ENCODE assay signal across 8 cellular contexts in genomic region chr12:6563448-6564050, GRCh38. TPM values are rescaled to one million over a fixed set of nuclear protein-coding genes. Genes with fewer than 3 reads are reported as not detected.
A peak's percentile ranks its signal among the peaks of the same experiment; 100 is the strongest.
DNase-seq lines count a peak whose midpoint lies in the region; TF ChIP-seq lines count a peak whose summit lies in the region.

No MANE protein-coding gene starts in this region.

- no peak overlapping the region for H3K4me3 Mint-ChIP-seq in mesothelial cell of epicardium

- H3K36me3 ChIP-seq in MM.1S (replicated peaks; ENCODE audit: insufficient read depth, low read length): peaks cover 16% of the 10 kb centered on the region

- DNase-seq in GDM1 (lab: John Stamatoyannopoulos, UW): peak; percentile 17
- peak; percentile 28 for DNase-seq in MM.1S
- DNase-seq in activated CD4-positive, alpha-beta T cell treated with anti-CD3 and anti-CD28 coated beads for 1 hour: peak; percentile 47
- DNase-seq in cerebellar cortex (ENCODE audit: low spot score): peak; percentile 50
- DNase-seq in mesothelial cell of epicardium (ENCODE audit: low spot score in 2 of 2, unreplicated experiment in 2 of 2): peak in 1 of 2 experiments; percentile 66
- peak; percentile 68 for DNase-seq in superior temporal gyrus (ENCODE audit: extremely low spot score)
- no peak for DNase-seq in posterior vena cava (ENCODE audit: low spot score)
- no peak for DNase-seq in NCI-H446 treated with DMSO at 0.1 percent for 48 hours (lab: John Stamatoyannopoulos, UW)

- no peak overlapping the region for H3K27ac ChIP-seq in MM.1S (ENCODE audit: low read length)

- peaks cover 14% of the 10 kb centered on the region for H3K4me1 Mint-ChIP-seq in mesothelial cell of epicardium

- intact Hi-C loops in posterior vena cava (cut with DNase I): loop anchor here (5.0 to 10.0 kb wide), 2 partner anchors 34 to 81 kb away; partner anchors contain the start of gene ACRBP (in 1 of the 2)

- peak; percentile 85 for TF ChIP-seq CTCF in MM.1S (IDR thresholded peaks at IDR 0.05; ENCODE audit: low read length)
- TF ChIP-seq CTCF in mesothelial cell of epicardium (IDR thresholded peaks at IDR 0.05; ENCODE audit: unreplicated experiment): peak; percentile 85

- peaks cover 32% of the 10 kb centered on the region for H3K36me3 Mint-ChIP-seq in mesothelial cell of epicardium

- no peak overlapping the region for H3K9ac ChIP-seq in MM.1S (ENCODE audit: low read length)

- H3K9me2 ChIP-seq in MM.1S (replicated peaks; ENCODE audit: insufficient read depth, low read length): no peaks in the 10 kb centered on the region

- no peak overlapping the region for H3K4me3 ChIP-seq in MM.1S (ENCODE audit: low read length)

- H3K79me2 ChIP-seq in MM.1S (ENCODE audit: low read length): peaks cover 65% of the 10 kb centered on the region

- H4K20me1 ChIP-seq in MM.1S (ENCODE audit: insufficient read depth, low read length): no peaks in the 10 kb centered on the region

- no peaks in the 10 kb centered on the region for H3K9me3 Mint-ChIP-seq in mesothelial cell of epicardium

- H3K4me2 ChIP-seq in MM.1S (ENCODE audit: low read depth, low read length): no peak overlapping the region

- H2AFZ ChIP-seq in MM.1S (ENCODE audit: low read length): no peak overlapping the region

- H3K9me3 ChIP-seq in MM.1S (replicated peaks; ENCODE audit: insufficient read depth, low read length): no peaks in the 10 kb centered on the region

- H3K27me3 ChIP-seq in MM.1S (replicated peaks; ENCODE audit: insufficient read depth, low read length): no peaks in the 10 kb centered on the region

- no peaks in the 10 kb centered on the region for H3K27me3 Mint-ChIP-seq in mesothelial cell of epicardium (ENCODE audit: low read depth)

- no peak overlapping the region for H3K27ac Mint-ChIP-seq in mesothelial cell of epicardium

- no peaks in the 10 kb centered on the region for H3K4me1 ChIP-seq in MM.1S (ENCODE audit: low read length)

- peaks cover 6% of the 10 kb centered on the region for H3F3A ChIP-seq in MM.1S (ENCODE audit: insufficient read depth, low read length)

RNA-seq across cellular contexts. Expression of gene NOP2, which starts 4.5 kb away (rescaled TPM):
- 51.8 to 58.6 TPM (median 56.6 TPM) in 3 replicates for total RNA-seq in mesothelial cell of epicardium
- total RNA-seq in posterior vena cava: 10 to 100 TPM; 18.6 to 27.1 TPM

RNA-seq across cellular contexts. Expression of gene IFFO1, which starts 7.7 kb away (rescaled TPM):
- 14.8 to 16.1 TPM (median 14.8 TPM) in 3 replicates for total RNA-seq in mesothelial cell of epicardium
- total RNA-seq in posterior vena cava: 10 to 100 TPM; 26.4 to 33.0 TPM

RNA-seq across cellular contexts. Expression of gene GAPDH, which starts 29.2 kb away (rescaled TPM):
- total RNA-seq in mesothelial cell of epicardium: 2,078 to 2,104 TPM (median 2,089 TPM) in 3 replicates
- 1,000 to 10,000 TPM; 2,037 to 2,666 TPM for total RNA-seq in posterior vena cava

RNA-seq across cellular contexts. Expression of gene CHD4, which starts 43.6 kb away (rescaled TPM):
- total RNA-seq in mesothelial cell of epicardium: 332 to 358 TPM (median 332 TPM) in 3 replicates
- 100 to 1,000 TPM; 160 to 169 TPM for total RNA-seq in posterior vena cava

Comparison
In these comparisons a context has a peak if more than half of its experiments do, and no peak if none do; other contexts are left out.
1. DNase-seq: peak in GDM1 (single experiment), MM.1S (single experiment), activated CD4-positive, alpha-beta T cell treated with anti-CD3 and anti-CD28 coated beads for 1 hour (single experiment), cerebellar cortex (single experiment) and superior temporal gyrus (single experiment); none in posterior vena cava (single experiment) and NCI-H446 treated with DMSO at 0.1 percent for 48 hours (single experiment).